11 cellular contexts compared by ENCODE assay signal in the genomic region with DNA sequence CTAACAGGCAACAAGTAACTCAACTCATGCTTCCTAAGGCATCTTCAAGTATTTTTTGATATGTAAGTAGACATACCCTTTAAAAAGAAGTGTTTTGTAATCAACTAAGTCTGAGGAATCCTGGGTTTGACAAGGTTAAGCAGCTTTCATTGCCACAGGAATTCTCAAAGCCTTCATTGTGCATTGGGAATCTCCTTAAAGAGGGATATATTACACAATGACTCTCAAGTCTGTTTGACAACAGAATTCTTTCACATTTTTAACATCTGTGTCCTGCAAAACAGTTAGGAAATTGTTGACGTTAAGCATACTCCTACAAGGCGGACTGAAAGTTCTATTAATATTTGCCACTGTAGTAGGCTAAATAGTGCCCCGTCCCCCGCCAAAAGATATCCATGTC.
DNase-seq lines count a peak whose midpoint lies in the region; ATAC-seq and TF ChIP-seq lines count a peak whose summit lies in the region.
"Had no signal": no experiment of that assay in that cellular context is flagged by ENCODE, and none has a peak within 500 bp of the region (broad histone marks: within the 10 kb centered on the region; RNA-seq: fewer than 3 reads in every experiment).

No MANE protein-coding gene starts in this region.

- WGBS in body of pancreas, 2 donors, result 40 to 47% methylated on average over 4 of the region's 4 CpGs
- whole genome bisulfite sequencing in adrenal gland, 4 donors, result 82 to 98% (median 88%) methylated on average over 4 of the region's 4 CpGs

- H3K27me3 ChIP-seq in osteoblast (ENCODE audit: insufficient read depth, low read length) (no peaks in the 10 kb centered on the region), body of pancreas (no peaks in the 10 kb centered on the region), adrenal gland (no peaks in the 10 kb centered on the region)
- H3K27me3 ChIP-seq: BE2C had no signal

- TF ChIP-seq CTCF in AG09309 (IDR thresholded peaks at IDR 0.05; ENCODE audit: control insufficient read depth, insufficient read depth, low read depth, low read length, missing control alignments) (no peak), fibroblast of the aortic adventitia (IDR thresholded peaks at IDR 0.05; ENCODE audit: insufficient read depth, low read length) (no peak), osteoblast (IDR thresholded peaks at IDR 0.05; ENCODE audit: extremely low read depth, low read depth, low read length) (no peak), body of pancreas (IDR thresholded peaks at IDR 0.05) (no peak), adrenal gland (IDR thresholded peaks at IDR 0.05) (no peak)

- no peak overlapping the region for H3K4me3 ChIP-seq in AG09309 (ENCODE audit: control insufficient read depth, low read depth, low read length)
- H3K4me3 ChIP-seq in fibroblast of the aortic adventitia (ENCODE audit: low read depth, low read length), result no peak overlapping the region
- peak overlapping the region; percentile 14 for H3K4me3 ChIP-seq in osteoblast (ENCODE audit: insufficient read depth, low read length)
- H3K4me3 ChIP-seq in body of pancreas, result no peak overlapping the region
- no peak overlapping the region for H3K4me3 ChIP-seq in adrenal gland

- in situ Hi-C loops in SK-MEL-5 (cut with HindIII; ENCODE audit: low pct_unique_long_range_greater_than_20kb, low sequenced_read_pairs), result no loop called here

- H3K9me3 ChIP-seq in osteoblast (ENCODE audit: low read depth, low read length) (no peaks in the 10 kb centered on the region), body of pancreas (no peaks in the 10 kb centered on the region), adrenal gland (replicated peaks in 1 of 3) (no peaks in the 10 kb centered on the region)
- H3K9me3 ChIP-seq: BE2C had no signal

- H3K27ac ChIP-seq in osteoblast (ENCODE audit: low read depth, low read length) (peak overlapping the region; percentile 21), body of pancreas (peak overlapping the region in 2 of 4 donors; percentile 1 to 3), adrenal gland (peak overlapping the region in 1 of 5 donors; percentile 25)

- intact Hi-C loops in body of pancreas (cut with DNase I) (loop anchor here (5.0 kb wide), 1 partner anchor 65 kb away; no protein-coding TSS in a partner anchor), adrenal gland (cut with DNase I) (no loop called here)

- H3K36me3 ChIP-seq in osteoblast (ENCODE audit: insufficient read depth, low read length) (no peaks in the 10 kb centered on the region), body of pancreas (replicated peaks in 1 of 2; ENCODE audit: insufficient read depth in 1 of 2, low read depth in 2 of 2) (no peaks in the 10 kb centered on the region), adrenal gland (replicated peaks in 1 of 2) (no peaks in the 10 kb centered on the region)
- H3K36me3 ChIP-seq: BE2C had no signal

- TF ChIP-seq POLR2A in body of pancreas (IDR thresholded peaks at IDR 0.05) (no peak), adrenal gland (IDR thresholded peaks at IDR 0.05) (no peak)

- H3K4me1 ChIP-seq in osteoblast (ENCODE audit: insufficient read depth, low read length), result peaks cover 39% of the 10 kb centered on the region
- H3K4me1 ChIP-seq in body of pancreas, result peaks cover 70% of the 10 kb centered on the region
- peaks cover 11 to 51% of the 10 kb centered on the region in 2 donors for H3K4me1 ChIP-seq in adrenal gland (replicated peaks in 1 of 2)

- H3K4me2 ChIP-seq in osteoblast (ENCODE audit: insufficient read depth, low read length), result peak overlapping the region; percentile 63

- H4K20me1 ChIP-seq in osteoblast (ENCODE audit: insufficient read depth, low read length), result peaks cover 7% of the 10 kb centered on the region

- ATAC-seq in body of pancreas, result no peak
- ATAC-seq in GM19455 (IDR thresholded peaks at IDR 0.05; ENCODE audit: unreplicated experiment), result no peak

- DNase-seq in AG09309 (ENCODE audit: low read depth) (peak; percentile 96), SK-MEL-5 (ENCODE audit: low read depth, low spot score) (peak; percentile 44), fibroblast of the aortic adventitia (ENCODE audit: low read depth) (peak; percentile 91), osteoblast (ENCODE audit: insufficient read length, low spot score, missing footprints) (no peak), body of pancreas (no peak), adrenal gland (no peak)
- DNase-seq in activated CD8-positive, alpha-beta memory T cell treated with anti-CD3 and anti-CD28 coated beads for 24 hours, result no peak
- DNase-seq: BE2C, NCI-H1092, NCI-H446 had no signal

- peaks cover 23% of the 10 kb centered on the region for H3K79me2 ChIP-seq in osteoblast (ENCODE audit: insufficient read depth, low read length)

- no peak overlapping the region for H2AFZ ChIP-seq in osteoblast (ENCODE audit: low read length)

Comparison
In these comparisons a context has a peak if more than half of its experiments do, and no peak if none do; other contexts are left out.
1. DNase-seq: peak in AG09309 (single experiment), SK-MEL-5 (single experiment) and fibroblast of the aortic adventitia (single experiment); none in osteoblast (single experiment), body of pancreas (0 of 4), adrenal gland (0 of 7) and activated CD8-positive, alpha-beta memory T cell treated with anti-CD3 and anti-CD28 coated beads for 24 hours (single experiment).